ENCODE assay signal across 1 cellular context in genomic region chr6:10747251-10747972, GRCh38.
TF ChIP-seq lines count a peak whose summit lies in the region.

Gene TMEM14B, plus strand, starts transcription at chr6:10747805. Its CDS starts 1,441 bp downstream, at chr6:10749246.

TF ChIP-seq in HepG2, 621 proteins besides CTCF, POLR2A, EP300 and RAD21 (continued from another document and continues in another):
- TF ChIP-seq GMEB2 (CRISPR knock-in tag; IDR thresholded peaks at IDR 0.05; ENCODE audit: low read depth) (peak; percentile 89), ZNF546 (CRISPR knock-in tag; conservative IDR thresholded peaks at IDR 0.05) (peak; percentile 55; the same call in 1 of the 2 replicates), SP140L (CRISPR knock-in tag; IDR thresholded peaks at IDR 0.05; ENCODE audit: borderline replicate concordance) (peak; percentile 85; the same call in 1 of the 2 replicates), ZUFSP (CRISPR knock-in tag; IDR thresholded peaks at IDR 0.05; ENCODE audit: borderline replicate concordance) (no peak), ZFP82 (CRISPR knock-in tag; IDR thresholded peaks at IDR 0.05; ENCODE audit: borderline replicate concordance) (0 out of 2 replicates have a peak, but pooled peaks have one; percentile 70), STAG1 (CRISPR knock-in tag; IDR thresholded peaks at IDR 0.05) (peak; percentile 12; the same call in 1 of the 2 replicates), ZBED4 (CRISPR knock-in tag; IDR thresholded peaks at IDR 0.05; ENCODE audit: borderline replicate concordance) (peak; percentile 89), ZBTB25 (CRISPR knock-in tag; IDR thresholded peaks at IDR 0.05) (peak; percentile 100), ASH2L (IDR thresholded peaks at IDR 0.05; ENCODE audit: insufficient read length, low read depth, low read length) (peak; percentile 89), ZNF224 (CRISPR knock-in tag; IDR thresholded peaks at IDR 0.05) (0 out of 2 replicates have a peak, but pooled peaks have one; percentile 48), MTA1 (CRISPR knock-in tag; IDR thresholded peaks at IDR 0.05; ENCODE audit: borderline replicate concordance) (peak; percentile 69; the same call in 1 of the 2 replicates), ZNF790 (CRISPR knock-in tag; IDR thresholded peaks at IDR 0.05; ENCODE audit: borderline replicate concordance) (no peak), ZFAT (CRISPR knock-in tag; conservative IDR thresholded peaks at IDR 0.05) (no peak), PPARG (CRISPR knock-in tag; conservative IDR thresholded peaks at IDR 0.05) (0 out of 2 replicates have a peak, but pooled peaks have one; percentile 39), SMARCC2 (IDR thresholded peaks at IDR 0.05) (no peak), ZNF577 (CRISPR knock-in tag; IDR thresholded peaks at IDR 0.05; ENCODE audit: borderline replicate concordance, low read depth) (no peak), PREB (CRISPR knock-in tag; IDR thresholded peaks at IDR 0.05) (no peak), CREBL2 (CRISPR knock-in tag; IDR thresholded peaks at IDR 0.05; ENCODE audit: borderline replicate concordance) (no peak), ATAD3A (CRISPR knock-in tag; IDR thresholded peaks at IDR 0.05) (no peak), ZNF280D (CRISPR knock-in tag; IDR thresholded peaks at IDR 0.05) (peak; percentile 98), SALL2 (CRISPR knock-in tag; IDR thresholded peaks at IDR 0.05) (peak; percentile 34; the same call in 1 of the 2 replicates), ZNF431 (CRISPR knock-in tag; IDR thresholded peaks at IDR 0.05; ENCODE audit: borderline replicate concordance, low read depth) (no peak; the same call in 1 of the 2 replicates), ZNF234 (CRISPR knock-in tag; conservative IDR thresholded peaks at IDR 0.05) (no peak), ZNF720 (CRISPR knock-in tag; IDR thresholded peaks at IDR 0.05) (no peak), FOSL2 (CRISPR knock-in tag; IDR thresholded peaks at IDR 0.05) (peak; percentile 62), YEATS4 (CRISPR knock-in tag; IDR thresholded peaks at IDR 0.05; ENCODE audit: borderline replicate concordance) (peak; percentile 90), SMARCE1 (IDR thresholded peaks at IDR 0.05; ENCODE audit: borderline replicate concordance) (no peak), IRF1 (CRISPR knock-in tag; IDR thresholded peaks at IDR 0.05; ENCODE audit: low read depth) (no peak), ARID4A (CRISPR knock-in tag; IDR thresholded peaks at IDR 0.05; ENCODE audit: borderline replicate concordance) (peak; percentile 96), SRSF1 (optimal IDR thresholded peaks at IDR 0.05; ENCODE audit: low read depth, low read length) (no peak), ZSCAN31 (CRISPR knock-in tag; IDR thresholded peaks at IDR 0.05; ENCODE audit: low read depth) (peak; percentile 95), ZBTB10 (CRISPR knock-in tag; IDR thresholded peaks at IDR 0.05; ENCODE audit: borderline replicate concordance) (no peak; the same call in 1 of the 2 replicates), BRF2 (CRISPR knock-in tag; IDR thresholded peaks at IDR 0.05) (no peak; the same call in 1 of the 2 replicates)
